In genomic region chr10:87886635-87887034, GRCh38 we compare ENCODE assay signal across 14 cellular contexts. TPM values are rescaled to one million over a fixed set of nuclear protein-coding genes. Genes with fewer than 3 reads are reported as not detected.
DNase-seq lines count a peak whose midpoint lies in the region; ATAC-seq and TF ChIP-seq lines count a peak whose summit lies in the region.
"Had no signal": no experiment of that assay in that cellular context is flagged by ENCODE, and none has a peak within 500 bp of the region (broad histone marks: within the 10 kb centered on the region; RNA-seq: fewer than 3 reads in every experiment).

No MANE protein-coding gene starts in this region.

- peaks cover 54% of the 10 kb centered on the region for H3K36me3 Mint-ChIP-seq in activated CD4-positive, alpha-beta T cell treated with anti-CD3 and anti-CD28 coated beads, Interleukin-2, amount 10 ng/mL, durations not matched to agents 7 days and 5 days (ENCODE audit: low read depth)
- peaks cover 43% of the 10 kb centered on the region for H3K36me3 Mint-ChIP-seq in endodermal cell (ENCODE audit: low read depth)
- H3K36me3 Mint-ChIP-seq in stimulated activated naive B cell treated with anti-CD40 and anti-IgM and Interleukin-4, amounts not matched to agents 10 μg/mL and 1 μg/mL and 100 μg/mL, for 72 hours, result peaks cover 31 to 41% of the 10 kb centered on the region in 2 donors
- peaks cover 43% of the 10 kb centered on the region for H3K36me3 Mint-ChIP-seq in GM23338 (ENCODE audit: low read depth)

- no peaks in the 10 kb centered on the region for H3K9me3 ChIP-seq in HEK293 (ENCODE audit: control insufficient read depth, insufficient read depth, low read depth, low read length)
- peaks cover 38% of the 10 kb centered on the region for H3K9me3 ChIP-seq in endodermal cell (ENCODE audit: control insufficient read depth, low read length)

- H3F3A ChIP-seq in GM23338 (replicated peaks; ENCODE audit: low read depth), result no peaks in the 10 kb centered on the region

- H3K4me3 Mint-ChIP-seq in activated CD4-positive, alpha-beta T cell treated with anti-CD3 and anti-CD28 coated beads, Interleukin-2, amount 10 ng/mL, durations not matched to agents 7 days and 5 days, result no peak overlapping the region
- no peak overlapping the region for H3K4me3 Mint-ChIP-seq in endodermal cell
- H3K4me3 Mint-ChIP-seq in stimulated activated naive B cell treated with anti-CD40 and anti-IgM and Interleukin-4, amounts not matched to agents 10 μg/mL and 1 μg/mL and 100 μg/mL, for 72 hours, result no peak overlapping the region
- no peak overlapping the region for H3K4me3 Mint-ChIP-seq in GM23338

- ATAC-seq in stimulated activated naive B cell treated with anti-CD40 and anti-IgM and Interleukin-4, amounts not matched to agents 10 μg/mL and 1 μg/mL and 100 μg/mL, for 72 hours (replicated peaks), result no peak
- no peak for ATAC-seq in GM21737 (IDR thresholded peaks at IDR 0.05; ENCODE audit: unreplicated experiment)
- no peak for ATAC-seq in GM23338

- H3K4me2 ChIP-seq in GM23338, result no peak overlapping the region
- H3K4me2 ChIP-seq: BLaER1 had no signal

- H3K9me3 Mint-ChIP-seq in activated CD4-positive, alpha-beta T cell treated with anti-CD3 and anti-CD28 coated beads, Interleukin-2, amount 10 ng/mL, durations not matched to agents 7 days and 5 days, result peaks cover 19% of the 10 kb centered on the region
- H3K9me3 Mint-ChIP-seq in endodermal cell, result peaks cover 23% of the 10 kb centered on the region
- H3K9me3 Mint-ChIP-seq in stimulated activated naive B cell treated with anti-CD40 and anti-IgM and Interleukin-4, amounts not matched to agents 10 μg/mL and 1 μg/mL and 100 μg/mL, for 72 hours, result peaks cover 6 to 13% of the 10 kb centered on the region in 2 donors
- peaks cover 11% of the 10 kb centered on the region for H3K9me3 Mint-ChIP-seq in GM23338

- H3K4me3 ChIP-seq in HEK293 (ENCODE audit: low read depth, low read length), result no peak overlapping the region
- H3K4me3 ChIP-seq in endodermal cell (ENCODE audit: low read length), result peak overlapping the region; percentile 63
- no peak overlapping the region for H3K4me3 ChIP-seq in GM23338
- H3K4me3 ChIP-seq: BLaER1 had no signal

- H3K27me3 Mint-ChIP-seq in activated CD4-positive, alpha-beta T cell treated with anti-CD3 and anti-CD28 coated beads, Interleukin-2, amount 10 ng/mL, durations not matched to agents 7 days and 5 days, result no peaks in the 10 kb centered on the region
- H3K27me3 Mint-ChIP-seq in endodermal cell (ENCODE audit: insufficient read depth), result no peaks in the 10 kb centered on the region
- no peaks in the 10 kb centered on the region for H3K27me3 Mint-ChIP-seq in stimulated activated naive B cell treated with anti-CD40 and anti-IgM and Interleukin-4, amounts not matched to agents 10 μg/mL and 1 μg/mL and 100 μg/mL, for 72 hours
- H3K27me3 Mint-ChIP-seq in GM23338 (ENCODE audit: insufficient read depth, low read depth, poor library complexity), result no peaks in the 10 kb centered on the region

- peaks cover 5% of the 10 kb centered on the region; the same call in 1 of the 2 replicates for H3K4me1 ChIP-seq in HEK293 (ENCODE audit: control insufficient read depth, insufficient read depth, low read length)
- no peaks in the 10 kb centered on the region for H3K4me1 ChIP-seq in endodermal cell (ENCODE audit: control insufficient read depth, insufficient read depth, low read length)
- no peaks in the 10 kb centered on the region for H3K4me1 ChIP-seq in GM23338 (ENCODE audit: insufficient read depth)
- H3K4me1 ChIP-seq: BLaER1 had no signal

- H3K27me3 ChIP-seq in endodermal cell (ENCODE audit: control insufficient read depth, insufficient read depth, low read length, poor library complexity, severe bottlenecking) (no peaks in the 10 kb centered on the region), GM23338 (ENCODE audit: insufficient read depth) (no peaks in the 10 kb centered on the region)
- H3K27me3 ChIP-seq: BLaER1 had no signal

- no peak overlapping the region for H2AFZ ChIP-seq in GM23338

- H3K79me2 ChIP-seq in GM23338 (replicated peaks; ENCODE audit: insufficient read depth), result peaks cover 97% of the 10 kb centered on the region

- POLR2A ChIA-PET in activated CD4-positive, alpha-beta T cell treated with anti-CD3 and anti-CD28 coated beads, Interleukin-2, amount 10 ng/mL, durations not matched to agents 7 days and 5 days (lab: Charles Lee), result no interaction called here
- POLR2A ChIA-PET in HEK293 (lab: Yijun Ruan, JAX), result no interaction called here

- peak overlapping the region; percentile 19 for H3K27ac Mint-ChIP-seq in activated CD4-positive, alpha-beta T cell treated with anti-CD3 and anti-CD28 coated beads, Interleukin-2, amount 10 ng/mL, durations not matched to agents 7 days and 5 days
- H3K27ac Mint-ChIP-seq in endodermal cell (no peak overlapping the region), GM23338 (no peak overlapping the region)
- peak overlapping the region; percentile 9 for H3K27ac Mint-ChIP-seq in stimulated activated naive B cell treated with anti-CD40 and anti-IgM and Interleukin-4, amounts not matched to agents 10 μg/mL and 1 μg/mL and 100 μg/mL, for 72 hours

- CTCF ChIA-PET in activated CD4-positive, alpha-beta T cell treated with anti-CD3 and anti-CD28 coated beads, Interleukin-2, amount 10 ng/mL, durations not matched to agents 7 days and 5 days (lab: Charles Lee), result no interaction called here
- CTCF ChIA-PET in HEK293 (lab: Yijun Ruan, JAX), result no interaction called here

- no peak overlapping the region for H3K9ac ChIP-seq in endodermal cell (ENCODE audit: extremely low read depth, low read length, poor library complexity, severe bottlenecking)
- H3K9ac ChIP-seq: BLaER1 had no signal

- TF ChIP-seq CTCF in HEK293 (tag by site-specific recombination; IDR thresholded peaks at IDR 0.05), result no peak
- TF ChIP-seq CTCF in endodermal cell (conservative IDR thresholded peaks at IDR 0.05), result no peak
- TF ChIP-seq CTCF in GM23338 (conservative IDR thresholded peaks at IDR 0.05; ENCODE audit: low read depth in 2 of 2), result no peak

- DNase-seq in activated CD4-positive, alpha-beta T cell treated with anti-CD3 and anti-CD28 coated beads, Interleukin-2, amount 10 ng/mL, durations not matched to agents 7 days and 5 days, result no peak
- DNase-seq in activated CD4-positive, alpha-beta T cell treated with anti-CD3 and anti-CD28 coated beads, Interleukin-2, amount 50 U/mL, for 4 hours, result no peak
- DNase-seq in endodermal cell, result no peak
- DNase-seq in stimulated activated naive B cell treated with anti-CD40 and anti-IgM and Interleukin-4, amounts not matched to agents 10 μg/mL and 1 μg/mL and 100 μg/mL, for 72 hours, result no peak
- DNase-seq in GM23338 (ENCODE audit: low spot score), result no peak
- DNase-seq in NCI-H1694 treated with DMSO at 0.1 percent for 48 hours (lab: John Stamatoyannopoulos, UW), result no peak
- DNase-seq: 8988T, AML-193, DMS53, GF-D8 had no signal

- H3K27ac ChIP-seq in HEK293 (ENCODE audit: extremely low read depth, low read depth, low read length) (no peak overlapping the region), endodermal cell (ENCODE audit: low read depth, low read length) (no peak overlapping the region), GM23338 (ENCODE audit: low read depth) (no peak overlapping the region)
- H3K27ac ChIP-seq: BLaER1 had no signal

- peaks cover 8% of the 10 kb centered on the region for H3K4me1 Mint-ChIP-seq in activated CD4-positive, alpha-beta T cell treated with anti-CD3 and anti-CD28 coated beads, Interleukin-2, amount 10 ng/mL, durations not matched to agents 7 days and 5 days
- H3K4me1 Mint-ChIP-seq in endodermal cell (no peaks in the 10 kb centered on the region), GM23338 (no peaks in the 10 kb centered on the region)
- peaks cover 15 to 41% of the 10 kb centered on the region in 2 donors for H3K4me1 Mint-ChIP-seq in stimulated activated naive B cell treated with anti-CD40 and anti-IgM and Interleukin-4, amounts not matched to agents 10 μg/mL and 1 μg/mL and 100 μg/mL, for 72 hours

- H3K36me3 ChIP-seq in HEK293 (ENCODE audit: control insufficient read depth in 2 of 2, insufficient read depth in 1 of 2, low read length in 2 of 2), result peaks cover 4 to 24% of the 10 kb centered on the region in 2 experiments
- peaks cover 64% of the 10 kb centered on the region for H3K36me3 ChIP-seq in endodermal cell (ENCODE audit: control insufficient read depth, insufficient read depth, low read length)
- H3K36me3 ChIP-seq in GM23338 (ENCODE audit: insufficient read depth), result peaks cover 13% of the 10 kb centered on the region

- no peaks in the 10 kb centered on the region; the same call in none of the 2 replicates for H4K20me1 ChIP-seq in GM23338 (replicated peaks; ENCODE audit: insufficient read depth)

- 88 to 94% methylated on average over 1 to 2 of the region's 2 CpGs for WGBS in endodermal cell (ENCODE audit: insufficient coverage in 1 of 2, insufficient read length in 1 of 2), 2 experiments

- H3K9me2 ChIP-seq in GM23338 (ENCODE audit: insufficient read depth), result no peaks in the 10 kb centered on the region

TF ChIP-seq in HEK293, 187 proteins besides CTCF, POLR2A, EP300 and RAD21 (continues in another document):
- TF ChIP-seq ZNF146 (tag by site-specific recombination; IDR thresholded peaks at IDR 0.05), result no peak
- TF ChIP-seq IKZF3 (tag by site-specific recombination; IDR thresholded peaks at IDR 0.05), result no peak
- TF ChIP-seq ZNF350 (tag by site-specific recombination; IDR thresholded peaks at IDR 0.05), result no peak
- no peak for TF ChIP-seq ZNF561 (tag by site-specific recombination; IDR thresholded peaks at IDR 0.05; ENCODE audit: borderline replicate concordance)
- TF ChIP-seq EGR2 (tag by site-specific recombination; IDR thresholded peaks at IDR 0.05; ENCODE audit: low read depth), result no peak

TF ChIP-seq in GM23338, 12 proteins besides CTCF, POLR2A, EP300 and RAD21 (continues in another document):
- no peak for TF ChIP-seq CREB1 (CRISPR knock-in tag; IDR thresholded peaks at IDR 0.05; ENCODE audit: low read depth)
- TF ChIP-seq ZNF331 (CRISPR knock-in tag; IDR thresholded peaks at IDR 0.05; ENCODE audit: low read depth), result no peak
- TF ChIP-seq NANOG (IDR thresholded peaks at IDR 0.05; ENCODE audit: borderline replicate concordance), result no peak

RNA-seq across cellular contexts. Expression of gene PTEN, which starts 23.2 kb away (rescaled TPM):
- total RNA-seq in activated CD4-positive, alpha-beta T cell treated with anti-CD3 and anti-CD28 coated beads, Interleukin-2, amount 10 ng/mL, durations not matched to agents 7 days and 5 days, result 10 to 100 TPM; 91.3 to 93.9 TPM
- 10 to 100 TPM; 41.7 to 45.0 TPM for total RNA-seq in endodermal cell
- polyA plus RNA-seq in endodermal cell (2013, experiment 1 of 2), result 43.7 TPM
- polyA plus RNA-seq in endodermal cell (2013, experiment 2 of 2), result 40.6 TPM
- total RNA-seq in GM23338 (2014; rRNA removed; shearing (Covaris generic)), result 50.0 and 64.0 TPM in 2 replicates
- polyA plus RNA-seq in GM23338 (2016; fragmentation: Nextera tagmentation; extraction: Ambion mirVana), result 20.8 and 23.4 TPM in 2 replicates
- total RNA-seq: H4 had no signal

RNA-seq across cellular contexts. Expression of gene KLLN, which starts 23.3 kb away (rescaled TPM):
- total RNA-seq in activated CD4-positive, alpha-beta T cell treated with anti-CD3 and anti-CD28 coated beads, Interleukin-2, amount 10 ng/mL, durations not matched to agents 7 days and 5 days, result 1 to 10 TPM; 1.1 to 1.3 TPM
- under 1 TPM; 0.49 to 0.51 TPM for total RNA-seq in endodermal cell
- 0.78 TPM for polyA plus RNA-seq in endodermal cell (2013, experiment 1 of 2)
- 0.91 TPM for polyA plus RNA-seq in endodermal cell (2013, experiment 2 of 2)
- 0.24 and 0.62 TPM in 2 replicates for total RNA-seq in GM23338 (2014; rRNA removed; shearing (Covaris generic))
- polyA plus RNA-seq in GM23338 (2016; fragmentation: Nextera tagmentation; extraction: Ambion mirVana), result 0.29 and 0.35 TPM in 2 replicates
- total RNA-seq: H4 had no signal

Comparison
In these comparisons a context has a peak if more than half of its experiments do, and no peak if none do; other contexts are left out.
1. H3K27ac Mint-ChIP-seq: peak in activated CD4-positive, alpha-beta T cell treated with anti-CD3 and anti-CD28 coated beads, Interleukin-2, amount 10 ng/mL, durations not matched to agents 7 days and 5 days (single experiment) and stimulated activated naive B cell treated with anti-CD40 and anti-IgM and Interleukin-4, amounts not matched to agents 10 μg/mL and 1 μg/mL and 100 μg/mL, for 72 hours (single experiment); none in endodermal cell (single experiment) and GM23338 (single experiment).